Comparison of ENCODE assay signal across 36 cellular contexts in genomic region chr3:146243559-146243958, GRCh38. TPM values are rescaled to one million over a fixed set of nuclear protein-coding genes. Genes with fewer than 3 reads are reported as not detected.
"Had no signal": no experiment of that assay in that cellular context is flagged by ENCODE, and none has a peak within 500 bp of the region (broad histone marks: within the 10 kb centered on the region; RNA-seq: fewer than 3 reads in every experiment).

No MANE protein-coding gene starts in this region.

- ATAC-seq: activated CD8-positive, alpha-beta T cell treated with anti-CD3 and anti-CD28 coated beads for 36 hours; activated naive CD4-positive, alpha-beta T cell treated with anti-CD3 and anti-CD28 coated beads, Interleukin-2, amount 50 U/mL, for 72 hours; activated T-cell treated with anti-CD3 and anti-CD28 coated beads, Interleukin-2, amount 50 U/mL, for 4 hours; activated T-cell treated with anti-CD3 and anti-CD28 coated beads, Interleukin-2, amount 50 U/mL, for 72 hours; activated T-helper 17 cell treated with anti-CD3 and anti-CD28 coated beads, Interleukin-2, amount 50 U/mL, for 72 hours; T-cell; T-helper 17 cell had no signal

- FAIRE-seq: bronchial epithelial cell, TTC549 had no signal

- H3K36me3 ChIP-seq: adrenal gland, cardiac muscle cell had no signal

- H3K9me3 ChIP-seq: adrenal gland had no signal

- H3K4me3 ChIP-seq: adrenal gland, cardiac muscle cell had no signal

- DNase-seq: activated B cell treated with CpG ODN at 0.5 μM for 24 hours; activated CD4-positive, alpha-beta memory T cell treated with anti-CD3 and anti-CD28 coated beads for 36 hours; activated CD4-positive, alpha-beta T cell treated with anti-CD3 and anti-CD28 coated beads for 4 hours; activated CD4-positive, alpha-beta T cell treated with anti-CD3 and anti-CD28 coated beads, Interleukin-2, amount 10 ng/mL, durations not matched to agents 24 days and 14 days; activated CD4-positive, alpha-beta T cell treated with anti-CD3 and anti-CD28 coated beads, Interleukin-2, amount 50 U/mL, for 1 hour; activated CD4-positive, alpha-beta T cell treated with anti-CD3 and anti-CD28 coated beads, Interleukin-2, amount 50 U/mL, for 4 hours; activated CD4-positive, CD25-positive, alpha-beta regulatory T cell treated with anti-CD3 and anti-CD28 coated beads, Interleukin-2, amount 50 U/mL, for 72 hours; activated CD8-positive, alpha-beta memory T cell treated with anti-CD3 and anti-CD28 coated beads, Interleukin-2, amount 50 U/mL, for 4 hours; activated CD8-positive, alpha-beta T cell treated with anti-CD3 and anti-CD28 coated beads for 36 hours; activated effector memory CD4-positive, alpha-beta T cell treated with anti-CD3 and anti-CD28 coated beads, Interleukin-2, amount 50 U/mL, for 16 hours; activated gamma-delta T cell treated with Interleukin-2 at 50 U/mL for 16 hours; activated naive CD4-positive, alpha-beta T cell; activated naive CD4-positive, alpha-beta T cell treated with anti-CD3 and anti-CD28 coated beads for 36 hours; activated naive CD4-positive, alpha-beta T cell treated with anti-CD3 and anti-CD28 coated beads, Interleukin-2, amount 50 U/mL, for 16 hours; activated naive CD8-positive, alpha-beta T cell treated with anti-CD3 and anti-CD28 coated beads for 36 hours; activated T-cell treated with anti-CD3 and anti-CD28 coated beads for 4 hours; activated T-cell treated with anti-CD3 and anti-CD28 coated beads, Interleukin-2, amount 50 U/mL, for 1 hour; activated T-cell treated with anti-CD3 and anti-CD28 coated beads, Interleukin-2, amount 50 U/mL, for 4 hours; activated T-cell treated with anti-CD3 and anti-CD28 coated beads, Interleukin-2, amount 50 U/mL, for 72 hours; adrenal gland; amniotic stem cell; aorta; caudate nucleus; cerebellar nuclear complex; T-cell; T-helper 17 cell had no signal

- H3K27ac ChIP-seq: cardiac muscle cell, VCaP had no signal

- H3K27me3 ChIP-seq: adrenal gland, cardiac muscle cell had no signal

RNA-seq across cellular contexts. Expression of gene PLSCR4, which starts 7.3 kb away (rescaled TPM):
- total RNA-seq: activated B cell treated with CpG ODN at 0.5 μM for 24 hours; activated CD4-positive, alpha-beta memory T cell treated with anti-CD3 and anti-CD28 coated beads for 36 hours; activated CD4-positive, alpha-beta T cell treated with anti-CD3 and anti-CD28 coated beads, Interleukin-2, amount 10 ng/mL, durations not matched to agents 24 days and 14 days; activated CD8-positive, alpha-beta memory T cell treated with anti-CD3 and anti-CD28 coated beads for 36 hours; activated CD8-positive, alpha-beta T cell treated with anti-CD3 and anti-CD28 coated beads for 36 hours; activated naive CD4-positive, alpha-beta T cell treated with anti-CD3 and anti-CD28 coated beads for 36 hours; activated naive CD4-positive, alpha-beta T cell treated with anti-CD3 and anti-CD28 coated beads, Interleukin-2, amount 50 U/mL, for 72 hours; activated naive CD8-positive, alpha-beta T cell treated with anti-CD3 and anti-CD28 coated beads for 36 hours; activated T-cell treated with anti-CD3 and anti-CD28 coated beads, Interleukin-2, amount 50 U/mL, for 72 hours; activated T-helper 1 cell treated with anti-CD3 and anti-CD28 coated beads, Interleukin-12 subunit alpha, Interleukin-12 subunit beta, Interleukin-2, Interleukin-4 antibody, amounts not matched to agents 30 ng/mL and 10 ng/mL and 1 ng/mL, durations not matched to agents 14 hours and 24 hours and 36 hours; activated T-helper 17 cell treated with anti-CD3 and anti-CD28 coated beads, Interleukin-2, amount 50 U/mL, for 72 hours; T-helper 1 cell treated with Interleukin-12 subunit alpha and Interleukin-12 subunit beta and Interleukin-4 antibody, amounts not matched to agents 30 ng/mL and 1 ng/mL, for 36 hours; T-helper 2 cell treated with Interferon-gamma antibody and Interleukin-4, amounts not matched to agents 100 ng/mL and 5 ng/mL, for 36 hours had no signal
